17 cellular contexts compared by ENCODE assay signal in the genomic region with DNA sequence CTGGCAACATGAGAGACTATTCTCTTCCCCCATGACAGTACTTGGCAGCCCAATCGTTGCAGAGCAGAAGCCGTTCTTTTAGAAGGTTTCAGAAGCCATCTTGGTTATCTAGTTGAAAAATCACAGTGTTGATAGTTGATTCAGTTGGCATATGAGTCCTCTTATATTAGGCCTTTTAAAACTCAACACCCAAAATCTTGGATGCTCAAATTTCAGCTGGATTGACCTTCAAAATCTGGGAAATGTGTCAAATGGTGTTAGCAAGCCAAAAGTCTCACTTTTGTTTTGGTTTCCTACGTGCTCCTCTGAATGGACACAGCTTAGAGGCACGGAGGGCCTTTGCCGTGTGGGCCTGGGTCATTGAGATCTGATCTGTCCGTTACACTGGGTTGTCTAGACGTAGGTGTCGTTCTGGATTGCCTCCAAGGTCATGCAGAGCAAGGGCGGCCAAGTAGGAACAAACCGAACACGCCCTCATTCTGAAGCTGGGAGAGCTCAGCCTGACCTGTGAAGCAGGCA. TPM values are rescaled to one million over a fixed set of nuclear protein-coding genes. Genes with fewer than 3 reads are reported as not detected.
DNase-seq lines count a peak whose midpoint lies in the region; ATAC-seq and TF ChIP-seq lines count a peak whose summit lies in the region.
"Had no signal": no experiment of that assay in that cellular context is flagged by ENCODE, and none has a peak within 500 bp of the region (broad histone marks: within the 10 kb centered on the region; RNA-seq: fewer than 3 reads in every experiment).

No MANE protein-coding gene starts in this region.

- no peak for TF ChIP-seq CTCF in heart left ventricle (IDR thresholded peaks at IDR 0.05)

- ATAC-seq in heart left ventricle (peak in 3 of 4 donors; percentile 28 to 66 (median 60)), HG03565 (IDR thresholded peaks at IDR 0.05; ENCODE audit: unreplicated experiment) (no peak)
- ATAC-seq: CD8-positive, alpha-beta T cell had no signal

- H3K27ac ChIP-seq in heart left ventricle, result no peak overlapping the region

- H3K4me3 ChIP-seq in heart left ventricle, result no peak overlapping the region
- H3K4me3 ChIP-seq: uterus had no signal

- no peak for TF ChIP-seq POLR2A in heart left ventricle (IDR thresholded peaks at IDR 0.05)

- no peaks in the 10 kb centered on the region for H3K9me3 ChIP-seq in heart left ventricle
- H3K9me3 ChIP-seq: uterus had no signal

- no peaks in the 10 kb centered on the region for H3K27me3 ChIP-seq in heart left ventricle
- H3K27me3 ChIP-seq: uterus had no signal

- peak; percentile 44 for DNase-seq in Daoy (ENCODE audit: low read depth)
- DNase-seq in RPMI7951 (ENCODE audit: low read depth), result peak; percentile 57
- peak in 1 of 5 donors; percentile 23 for DNase-seq in heart left ventricle
- peak; percentile 79 for DNase-seq in posterior vena cava (ENCODE audit: low spot score)
- DNase-seq in DMS153 treated with DMSO at 0.1 percent for 48 hours (lab: John Stamatoyannopoulos, UW; ENCODE audit: unreplicated experiment), result no peak
- DNase-seq in activated naive CD4-positive, alpha-beta T cell treated with Interleukin-2 at 50 U/mL for 16 hours, result no peak
- DNase-seq in COR-L47 (lab: John Stamatoyannopoulos, UW), result no peak
- DNase-seq: activated CD4-positive, alpha-beta T cell treated with anti-CD3 and anti-CD28 coated beads, Interleukin-2, amount 10 ng/mL, durations not matched to agents 24 days and 14 days; activated CD8-positive, alpha-beta memory T cell treated with anti-CD3 and anti-CD28 coated beads, Interleukin-2, amount 50 U/mL, for 48 hours; activated naive CD4-positive, alpha-beta T cell treated with anti-CD3 and anti-CD28 coated beads for 36 hours; CD8-positive, alpha-beta T cell; glutamatergic neuron; immature natural killer cell; NCI-H2029; NCI-H524 treated with DMSO at 0.1 percent for 48 hours had no signal

- intact Hi-C loops in heart left ventricle (cut with DNase I) (no loop called here), posterior vena cava (cut with DNase I) (no loop called here)

- WGBS in heart left ventricle, 4 donors, result 53 to 75% (median 67%) methylated on average over 11 of the region's 11 CpGs

- no peaks in the 10 kb centered on the region for H3K36me3 ChIP-seq in heart left ventricle
- H3K36me3 ChIP-seq: uterus had no signal

- H3K4me1 ChIP-seq in heart left ventricle, result peaks cover 0 to 4% (median 0%) of the 10 kb centered on the region in 12 donors
- H3K4me1 ChIP-seq: uterus had no signal

RNA-seq across cellular contexts. Expression of a gene that starts 59.3 kb away (rescaled TPM):
- total RNA-seq in Daoy (2014; rRNA removed; shearing (Covaris generic)), result 0.09 and 1.6 TPM in 2 replicates
- total RNA-seq in RPMI7951 (2014; rRNA removed; shearing (Covaris generic)), result 3.0 and 7.2 TPM in 2 replicates
- total RNA-seq in heart left ventricle (1 to 10 TPM in 5 of 9 donors, under 1 TPM in 4; 0.05 to 4.2 (median 1.4) TPM), posterior vena cava (1 to 10 TPM; 5.6 to 7.1 TPM)
- polyA plus RNA-seq in heart left ventricle, result under 1 TPM; 0.34 to 0.50 TPM
- total RNA-seq: activated CD4-positive, alpha-beta T cell treated with anti-CD3 and anti-CD28 coated beads, Interleukin-2, amount 10 ng/mL, durations not matched to agents 24 days and 14 days; activated naive CD4-positive, alpha-beta T cell treated with anti-CD3 and anti-CD28 coated beads for 36 hours; CD8-positive, alpha-beta T cell had no signal
- polyA plus RNA-seq: immature natural killer cell had no signal

Comparison
In these comparisons a context has a peak if more than half of its experiments do, and no peak if none do; other contexts are left out.
1. DNase-seq: peak in Daoy (single experiment), RPMI7951 (single experiment) and posterior vena cava (single experiment); none in DMS153 treated with DMSO at 0.1 percent for 48 hours (single experiment), activated naive CD4-positive, alpha-beta T cell treated with Interleukin-2 at 50 U/mL for 16 hours (single experiment) and COR-L47 (single experiment).